In genomic region chr17:73798111-73798748, GRCh38 we compare ENCODE assay signal across 1 cellular context.
TF ChIP-seq lines count a peak whose summit lies in the region.

No MANE protein-coding gene starts in this region.

TF ChIP-seq in HepG2, 621 proteins besides CTCF, POLR2A, EP300 and RAD21 (continued from another document and continues in another):
- TF ChIP-seq, protein P1, sequence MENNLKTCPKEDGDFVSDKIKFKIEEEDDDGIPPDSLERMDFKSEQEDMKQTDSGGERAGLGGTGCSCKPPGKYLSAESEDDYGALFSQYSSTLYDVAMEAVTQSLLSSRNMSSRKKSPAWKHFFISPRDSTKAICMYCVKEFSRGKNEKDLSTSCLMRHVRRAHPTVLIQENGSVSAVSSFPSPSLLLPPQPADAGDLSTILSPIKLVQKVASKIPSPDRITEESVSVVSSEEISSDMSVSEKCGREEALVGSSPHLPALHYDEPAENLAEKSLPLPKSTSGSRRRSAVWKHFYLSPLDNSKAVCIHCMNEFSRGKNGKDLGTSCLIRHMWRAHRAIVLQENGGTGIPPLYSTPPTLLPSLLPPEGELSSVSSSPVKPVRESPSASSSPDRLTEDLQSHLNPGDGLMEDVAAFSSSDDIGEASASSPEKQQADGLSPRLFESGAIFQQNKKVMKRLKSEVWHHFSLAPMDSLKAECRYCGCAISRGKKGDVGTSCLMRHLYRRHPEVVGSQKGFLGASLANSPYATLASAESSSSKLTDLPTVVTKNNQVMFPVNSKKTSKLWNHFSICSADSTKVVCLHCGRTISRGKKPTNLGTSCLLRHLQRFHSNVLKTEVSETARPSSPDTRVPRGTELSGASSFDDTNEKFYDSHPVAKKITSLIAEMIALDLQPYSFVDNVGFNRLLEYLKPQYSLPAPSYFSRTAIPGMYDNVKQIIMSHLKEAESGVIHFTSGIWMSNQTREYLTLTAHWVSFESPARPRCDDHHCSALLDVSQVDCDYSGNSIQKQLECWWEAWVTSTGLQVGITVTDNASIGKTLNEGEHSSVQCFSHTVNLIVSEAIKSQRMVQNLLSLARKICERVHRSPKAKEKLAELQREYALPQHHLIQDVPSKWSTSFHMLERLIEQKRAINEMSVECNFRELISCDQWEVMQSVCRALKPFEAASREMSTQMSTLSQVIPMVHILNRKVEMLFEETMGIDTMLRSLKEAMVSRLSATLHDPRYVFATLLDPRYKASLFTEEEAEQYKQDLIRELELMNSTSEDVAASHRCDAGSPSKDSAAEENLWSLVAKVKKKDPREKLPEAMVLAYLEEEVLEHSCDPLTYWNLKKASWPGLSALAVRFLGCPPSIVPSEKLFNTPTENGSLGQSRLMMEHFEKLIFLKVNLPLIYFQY (CRISPR knock-in tag; IDR thresholded peaks at IDR 0.05; ENCODE audit: borderline replicate concordance): peak; percentile 60; the same call in 1 of the 2 replicates
- TF ChIP-seq ZSCAN20 (CRISPR knock-in tag; IDR thresholded peaks at IDR 0.05; ENCODE audit: borderline replicate concordance) (peak; percentile 98), NFYC (CRISPR knock-in tag; IDR thresholded peaks at IDR 0.05) (peak; percentile 39; the same call in 1 of the 2 replicates), ZNF143 (CRISPR knock-in tag; IDR thresholded peaks at IDR 0.05) (peak; percentile 50; the same call in 1 of the 2 replicates), ZNF878 (CRISPR knock-in tag; IDR thresholded peaks at IDR 0.05) (peak; percentile 95), MXD4 (CRISPR knock-in tag; IDR thresholded peaks at IDR 0.05) (no peak), ZNF577 (CRISPR knock-in tag; IDR thresholded peaks at IDR 0.05; ENCODE audit: borderline replicate concordance, low read depth) (no peak), ZNF83 (CRISPR knock-in tag; IDR thresholded peaks at IDR 0.05; ENCODE audit: borderline replicate concordance) (no peak), TCF12 (IDR thresholded peaks at IDR 0.05) (no peak), TCF12 (CRISPR knock-in tag; IDR thresholded peaks at IDR 0.05) (no peak), ZNF121 (CRISPR knock-in tag; IDR thresholded peaks at IDR 0.05) (peak; percentile 55), NFYB (CRISPR knock-in tag; IDR thresholded peaks at IDR 0.05) (no peak), MBD4 (IDR thresholded peaks at IDR 0.05; ENCODE audit: borderline replicate concordance, low read length) (peak; percentile 81; the same call in 1 of the 2 replicates), FOSL2 (CRISPR knock-in tag; IDR thresholded peaks at IDR 0.05) (peak; percentile 97), GATAD2A (CRISPR knock-in tag; IDR thresholded peaks at IDR 0.05) (peak; percentile 99), ZNF230 (CRISPR knock-in tag; IDR thresholded peaks at IDR 0.05) (0 out of 2 replicates have a peak, but pooled peaks have one; percentile 31), MAX (IDR thresholded peaks at IDR 0.05) (peak; percentile 72; the same call in 1 of the 2 replicates), MED1 (CRISPR knock-in tag; IDR thresholded peaks at IDR 0.05) (peak; percentile 96), ZNF3 (CRISPR knock-in tag; IDR thresholded peaks at IDR 0.05) (peak; percentile 74; the same call in 1 of the 2 replicates), SNAI1 (CRISPR knock-in tag; IDR thresholded peaks at IDR 0.05; ENCODE audit: borderline replicate concordance) (no peak), ZNF790 (CRISPR knock-in tag; IDR thresholded peaks at IDR 0.05; ENCODE audit: borderline replicate concordance) (peak; percentile 87; the same call in 1 of the 2 replicates), NFE2L1 (CRISPR knock-in tag; IDR thresholded peaks at IDR 0.05; ENCODE audit: borderline replicate concordance) (no peak), ZNF510 (CRISPR knock-in tag; IDR thresholded peaks at IDR 0.05; ENCODE audit: low read depth) (no peak), ZBTB25 (CRISPR knock-in tag; IDR thresholded peaks at IDR 0.05) (peak; percentile 76), PTBP1 (IDR thresholded peaks at IDR 0.05; ENCODE audit: low read depth, low read length, poor library complexity, severe bottlenecking) (no peak), ZNF737 (CRISPR knock-in tag; IDR thresholded peaks at IDR 0.05; ENCODE audit: borderline replicate concordance) (no peak), ZNF652 (CRISPR knock-in tag; IDR thresholded peaks at IDR 0.05; ENCODE audit: borderline replicate concordance, low read depth) (no peak), ZNF263 (CRISPR knock-in tag; IDR thresholded peaks at IDR 0.05) (peak; percentile 48; the same call in 1 of the 2 replicates), JUN (CRISPR knock-in tag; IDR thresholded peaks at IDR 0.05) (peak; percentile 97), ZNF788 (CRISPR knock-in tag; IDR thresholded peaks at IDR 0.05; ENCODE audit: borderline replicate concordance) (peak; percentile 96), ZFAT (CRISPR knock-in tag; conservative IDR thresholded peaks at IDR 0.05) (no peak), ZNF589 (CRISPR knock-in tag; conservative IDR thresholded peaks at IDR 0.05) (no peak), POLR2AphosphoS5 (IDR thresholded peaks at IDR 0.05; ENCODE audit: low read depth, low read length) (peak; percentile 50; the same call in 1 of the 2 replicates), ZFP36 (IDR thresholded peaks at IDR 0.05; ENCODE audit: borderline replicate concordance, low read depth, low read length, partially characterized antibody) (peak; percentile 46), NFATC3 (CRISPR knock-in tag; IDR thresholded peaks at IDR 0.05) (no peak), RFXANK (CRISPR knock-in tag; IDR thresholded peaks at IDR 0.05) (no peak), ERF (CRISPR knock-in tag; IDR thresholded peaks at IDR 0.05) (peak; percentile 89), ZNF496 (CRISPR knock-in tag; IDR thresholded peaks at IDR 0.05; ENCODE audit: insufficient replicate concordance) (no peak), TARDBP (CRISPR knock-in tag; IDR thresholded peaks at IDR 0.05) (peak; percentile 73; the same call in 1 of the 2 replicates), ZNF12 (CRISPR knock-in tag; IDR thresholded peaks at IDR 0.05) (peak; percentile 38; the same call in 1 of the 2 replicates), ZNF644 (CRISPR knock-in tag; IDR thresholded peaks at IDR 0.05; ENCODE audit: low read depth) (peak; percentile 92), KLF11 (CRISPR knock-in tag; IDR thresholded peaks at IDR 0.05) (0 out of 2 replicates have a peak, but pooled peaks have one; percentile 50), NR2F1 (CRISPR knock-in tag; IDR thresholded peaks at IDR 0.05) (peak; percentile 22 to 52; a peak in 2 of 4 replicates), ONECUT2 (CRISPR knock-in tag; IDR thresholded peaks at IDR 0.05) (0 out of 2 replicates have a peak, but pooled peaks have one; percentile 35), DR1 (CRISPR knock-in tag; IDR thresholded peaks at IDR 0.05) (peak; percentile 44; the same call in 1 of the 2 replicates), TBP (CRISPR knock-in tag; IDR thresholded peaks at IDR 0.05) (no peak), GLI4 (CRISPR knock-in tag; IDR thresholded peaks at IDR 0.05; ENCODE audit: borderline replicate concordance) (no peak; the same call in 1 of the 2 replicates), ZFP36L1 (CRISPR knock-in tag; IDR thresholded peaks at IDR 0.05) (peak; percentile 23; the same call in 1 of the 2 replicates), CENPBD1 (CRISPR knock-in tag; IDR thresholded peaks at IDR 0.05; ENCODE audit: borderline replicate concordance, low read depth) (no peak), ZNF772 (CRISPR knock-in tag; IDR thresholded peaks at IDR 0.05) (peak; percentile 93), THAP11 (CRISPR knock-in tag; IDR thresholded peaks at IDR 0.05) (peak; percentile 74), SYNCRIP (IDR thresholded peaks at IDR 0.05; ENCODE audit: insufficient read depth, low read depth, low read length) (no peak), KDM3A (CRISPR knock-in tag; IDR thresholded peaks at IDR 0.05; ENCODE audit: low read depth) (0 out of 2 replicates have a peak, but pooled peaks have one; percentile 65), TBL1XR1 (IDR thresholded peaks at IDR 0.05; ENCODE audit: borderline replicate concordance, low read length, partially characterized antibody) (peak; percentile 82), ZNF572 (CRISPR knock-in tag; IDR thresholded peaks at IDR 0.05) (no peak), PBX2 (CRISPR knock-in tag; IDR thresholded peaks at IDR 0.05) (no peak), GFI1 (CRISPR knock-in tag; IDR thresholded peaks at IDR 0.05; ENCODE audit: borderline replicate concordance) (peak; percentile 89), ZNF205 (CRISPR knock-in tag; IDR thresholded peaks at IDR 0.05) (peak; percentile 31; the same call in 1 of the 2 replicates), GATA4 (IDR thresholded peaks at IDR 0.05; ENCODE audit: borderline replicate concordance, low read depth) (peak; percentile 96)
- TF ChIP-seq, protein P2, sequence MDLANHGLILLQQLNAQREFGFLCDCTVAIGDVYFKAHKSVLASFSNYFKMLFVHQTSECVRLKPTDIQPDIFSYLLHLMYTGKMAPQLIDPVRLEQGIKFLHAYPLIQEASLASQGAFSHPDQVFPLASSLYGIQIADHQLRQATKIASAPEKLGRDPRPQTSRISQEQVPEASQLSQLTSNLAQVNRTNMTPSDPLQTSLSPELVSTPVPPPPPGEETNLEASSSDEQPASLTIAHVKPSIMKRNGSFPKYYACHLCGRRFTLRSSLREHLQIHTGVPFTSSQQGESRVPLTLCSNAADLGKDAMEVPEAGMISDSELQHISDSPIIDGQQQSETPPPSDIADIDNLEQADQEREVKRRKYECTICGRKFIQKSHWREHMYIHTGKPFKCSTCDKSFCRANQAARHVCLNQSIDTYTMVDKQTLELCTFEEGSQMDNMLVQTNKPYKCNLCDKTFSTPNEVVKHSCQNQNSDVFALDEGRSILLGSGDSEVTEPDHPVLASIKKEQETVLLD (CRISPR knock-in tag; IDR thresholded peaks at IDR 0.05; ENCODE audit: low read depth): no peak
- TF ChIP-seq, protein P3, sequence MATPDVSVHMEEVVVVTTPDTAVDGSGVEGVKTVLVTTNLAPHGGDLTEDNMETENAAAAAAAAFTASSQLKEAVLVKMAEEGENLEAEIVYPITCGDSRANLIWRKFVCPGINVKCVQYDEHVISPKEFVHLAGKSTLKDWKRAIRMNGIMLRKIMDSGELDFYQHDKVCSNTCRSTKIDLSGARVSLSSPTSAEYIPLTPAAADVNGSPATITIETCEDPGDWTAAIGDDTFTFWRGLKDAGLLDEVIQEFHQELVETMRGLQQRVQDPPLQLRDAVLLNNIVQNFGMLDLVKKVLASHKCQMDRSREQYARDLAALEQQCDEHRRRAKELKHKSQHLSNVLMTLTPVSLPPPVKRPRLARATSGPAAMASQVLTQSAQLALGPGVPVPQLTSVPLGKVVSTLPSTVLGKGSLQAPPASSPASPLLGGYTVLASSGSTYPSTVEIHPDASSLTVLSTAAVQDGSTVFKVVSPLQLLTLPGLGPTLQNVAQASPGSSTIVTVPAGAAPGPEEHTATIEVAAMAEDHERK (CRISPR knock-in tag; IDR thresholded peaks at IDR 0.05; ENCODE audit: low read depth): no peak
- TF ChIP-seq, protein P4, sequence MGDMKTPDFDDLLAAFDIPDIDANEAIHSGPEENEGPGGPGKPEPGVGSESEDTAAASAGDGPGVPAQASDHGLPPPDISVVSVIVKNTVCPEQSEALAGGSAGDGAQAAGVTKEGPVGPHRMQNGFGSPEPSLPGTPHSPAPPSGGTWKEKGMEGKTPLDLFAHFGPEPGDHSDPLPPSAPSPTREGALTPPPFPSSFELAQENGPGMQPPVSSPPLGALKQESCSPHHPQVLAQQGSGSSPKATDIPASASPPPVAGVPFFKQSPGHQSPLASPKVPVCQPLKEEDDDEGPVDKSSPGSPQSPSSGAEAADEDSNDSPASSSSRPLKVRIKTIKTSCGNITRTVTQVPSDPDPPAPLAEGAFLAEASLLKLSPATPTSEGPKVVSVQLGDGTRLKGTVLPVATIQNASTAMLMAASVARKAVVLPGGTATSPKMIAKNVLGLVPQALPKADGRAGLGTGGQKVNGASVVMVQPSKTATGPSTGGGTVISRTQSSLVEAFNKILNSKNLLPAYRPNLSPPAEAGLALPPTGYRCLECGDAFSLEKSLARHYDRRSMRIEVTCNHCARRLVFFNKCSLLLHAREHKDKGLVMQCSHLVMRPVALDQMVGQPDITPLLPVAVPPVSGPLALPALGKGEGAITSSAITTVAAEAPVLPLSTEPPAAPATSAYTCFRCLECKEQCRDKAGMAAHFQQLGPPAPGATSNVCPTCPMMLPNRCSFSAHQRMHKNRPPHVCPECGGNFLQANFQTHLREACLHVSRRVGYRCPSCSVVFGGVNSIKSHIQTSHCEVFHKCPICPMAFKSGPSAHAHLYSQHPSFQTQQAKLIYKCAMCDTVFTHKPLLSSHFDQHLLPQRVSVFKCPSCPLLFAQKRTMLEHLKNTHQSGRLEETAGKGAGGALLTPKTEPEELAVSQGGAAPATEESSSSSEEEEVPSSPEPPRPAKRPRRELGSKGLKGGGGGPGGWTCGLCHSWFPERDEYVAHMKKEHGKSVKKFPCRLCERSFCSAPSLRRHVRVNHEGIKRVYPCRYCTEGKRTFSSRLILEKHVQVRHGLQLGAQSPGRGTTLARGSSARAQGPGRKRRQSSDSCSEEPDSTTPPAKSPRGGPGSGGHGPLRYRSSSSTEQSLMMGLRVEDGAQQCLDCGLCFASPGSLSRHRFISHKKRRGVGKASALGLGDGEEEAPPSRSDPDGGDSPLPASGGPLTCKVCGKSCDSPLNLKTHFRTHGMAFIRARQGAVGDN (CRISPR knock-in tag; IDR thresholded peaks at IDR 0.05): no peak
